Comparison of ENCODE assay signal across 28 cellular contexts in genomic region chr9:31005086-31005665, GRCh38.
"Had no signal": no experiment of that assay in that cellular context is flagged by ENCODE, and none has a peak within 500 bp of the region (broad histone marks: within the 10 kb centered on the region; RNA-seq: fewer than 3 reads in every experiment).

No MANE protein-coding gene starts in this region.

- H3K4me3 ChIP-seq: left lung, lower lobe of right lung, neural progenitor cell, ovary, prostate gland, skin epidermis, suprapubic skin, thoracic aorta, tibial artery, uterus had no signal

- H3K4me1 Mint-ChIP-seq: immature natural killer cell; naive thymus-derived CD8-positive, alpha-beta T cell; nephron progenitor cell; neural progenitor cell; stimulated activated effector memory CD8-positive, alpha-beta T cell treated with anti-CD3 and anti-CD28 coated beads, Interleukin-12 subunit alpha, Interleukin-12 subunit beta, amount 100 ng/mL, for 72 hours had no signal

- H3K27ac ChIP-seq: left lung, lower lobe of right lung, neural progenitor cell, neutrophil, ovary, prostate gland, skin epidermis, suprapubic skin, thoracic aorta, tibial artery, uterus had no signal

- H3K27me3 ChIP-seq: left lung, neural progenitor cell, neutrophil, ovary, suprapubic skin, tibial artery, uterus had no signal

- H3K27ac Mint-ChIP-seq: immature natural killer cell; naive thymus-derived CD8-positive, alpha-beta T cell; nephron progenitor cell; neural progenitor cell; stimulated activated effector memory CD8-positive, alpha-beta T cell treated with anti-CD3 and anti-CD28 coated beads, Interleukin-12 subunit alpha, Interleukin-12 subunit beta, amount 100 ng/mL, for 72 hours; stimulated activated naive CD8-positive, alpha-beta T cell treated with anti-CD3 and anti-CD28 coated beads, Interleukin-15, Interleukin-2, amounts not matched to agents 100 ng/mL and 50 ng/mL, for 24 hours had no signal

- DNase-seq: hypothalamus; immature natural killer cell; kidney; left colon; left lung; lower lobe of right lung; mammary epithelial cell; mesenchymal stem cell; naive thymus-derived CD8-positive, alpha-beta T cell; nephron progenitor cell; occipital lobe; ovary; retina; right cardiac atrium; stimulated activated CD4-positive, alpha-beta T cell treated with anti-CD3 and anti-CD28 coated beads, Interleukin-4, amount 100 ng/mL, for 24 hours; stimulated activated naive CD4-positive, alpha-beta T cell; tibial artery; trophoblast cell; uterus had no signal

- H3K4me3 Mint-ChIP-seq: immature natural killer cell; naive thymus-derived CD8-positive, alpha-beta T cell; nephron progenitor cell; neural progenitor cell; stimulated activated effector memory CD8-positive, alpha-beta T cell treated with anti-CD3 and anti-CD28 coated beads, Interleukin-12 subunit alpha, Interleukin-12 subunit beta, amount 100 ng/mL, for 72 hours; stimulated activated naive CD8-positive, alpha-beta T cell treated with anti-CD3 and anti-CD28 coated beads, Interleukin-15, Interleukin-2, amounts not matched to agents 100 ng/mL and 50 ng/mL, for 24 hours had no signal

- H3K36me3 Mint-ChIP-seq: stimulated activated effector memory CD8-positive, alpha-beta T cell treated with anti-CD3 and anti-CD28 coated beads, Interleukin-12 subunit alpha, Interleukin-12 subunit beta, amount 100 ng/mL, for 72 hours had no signal

- H3K36me3 ChIP-seq: left lung, lower lobe of right lung, neural progenitor cell, neutrophil, ovary, prostate gland, suprapubic skin, thoracic aorta, tibial artery, uterus had no signal

- ATAC-seq: left colon; left lung; lower lobe of right lung; naive thymus-derived CD8-positive, alpha-beta T cell; right cardiac atrium; sciatic nerve; stimulated activated effector memory CD8-positive, alpha-beta T cell treated with anti-CD3 and anti-CD28 coated beads, Interleukin-12 subunit alpha, Interleukin-12 subunit beta, amount 100 ng/mL, for 72 hours had no signal

- H3K4me1 ChIP-seq: left lung, lower lobe of right lung, neural progenitor cell, prostate gland, suprapubic skin, tibial artery, uterus had no signal

- H3K9me3 ChIP-seq: lower lobe of right lung, neutrophil, ovary, prostate gland, thoracic aorta, tibial artery, uterus had no signal
